17 cellular contexts compared by ENCODE assay signal in the genomic region with DNA sequence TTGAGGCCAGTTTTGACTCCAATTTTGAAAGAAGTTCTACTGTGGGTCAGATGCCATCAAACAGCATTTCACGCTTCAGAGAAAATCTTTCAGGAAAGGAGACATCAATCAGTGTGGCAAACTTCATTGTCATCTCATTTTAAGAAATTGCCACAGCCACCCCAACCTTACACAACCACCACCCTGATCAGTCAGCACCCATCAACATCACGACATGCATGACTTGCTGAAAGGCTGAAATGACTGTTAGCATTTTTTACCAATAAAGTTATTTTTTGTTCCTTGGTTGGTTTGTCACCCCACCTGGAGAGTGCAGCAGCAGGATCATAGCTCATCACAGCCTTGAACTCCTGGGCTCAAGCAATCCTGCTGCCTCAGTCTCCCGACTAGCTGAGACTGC. TPM values are rescaled to one million over a fixed set of nuclear protein-coding genes. Genes with fewer than 3 reads are reported as not detected.
DNase-seq lines count a peak whose midpoint lies in the region; ATAC-seq, FAIRE-seq and TF ChIP-seq lines count a peak whose summit lies in the region.
"Had no signal": no experiment of that assay in that cellular context is flagged by ENCODE, and none has a peak within 500 bp of the region (broad histone marks: within the 10 kb centered on the region; RNA-seq: fewer than 3 reads in every experiment).

No MANE protein-coding gene starts in this region.

- H3K27me3 Mint-ChIP-seq in stimulated activated naive CD8-positive, alpha-beta T cell treated with anti-CD3 and anti-CD28 coated beads, Interleukin-15, amount 100 ng/mL, for 72 hours, result no peaks in the 10 kb centered on the region
- H3K27me3 Mint-ChIP-seq: CD4-positive, alpha-beta memory T cell had no signal

- no peak overlapping the region for H3K4me3 Mint-ChIP-seq in stimulated activated naive CD8-positive, alpha-beta T cell treated with anti-CD3 and anti-CD28 coated beads, Interleukin-15, amount 100 ng/mL, for 72 hours
- H3K4me3 Mint-ChIP-seq: CD4-positive, alpha-beta memory T cell had no signal

- H3K27me3 ChIP-seq in heart right ventricle, result no peaks in the 10 kb centered on the region

- TF ChIP-seq CTCF in heart right ventricle (IDR thresholded peaks at IDR 0.05), result no peak
- no peak for TF ChIP-seq CTCF in D721Med (IDR thresholded peaks at IDR 0.05; ENCODE audit: insufficient read depth, missing control alignments)

- H3K4me3 ChIP-seq in heart right ventricle, result no peak overlapping the region
- H3K4me3 ChIP-seq: PC-9 had no signal

- no peaks in the 10 kb centered on the region for H3K4me1 ChIP-seq in heart right ventricle

- H3K9me3 ChIP-seq in heart right ventricle, result no peaks in the 10 kb centered on the region

- ATAC-seq in stimulated activated naive CD8-positive, alpha-beta T cell treated with anti-CD3 and anti-CD28 coated beads, Interleukin-15, Interleukin-2, amounts not matched to agents 100 U/mL and 50 U/mL, for 24 hours, result peak; percentile 32
- no peak for ATAC-seq in stimulated activated naive CD8-positive, alpha-beta T cell treated with anti-CD3 and anti-CD28 coated beads, Interleukin-15, amount 100 ng/mL, for 72 hours
- ATAC-seq in HG03520 (IDR thresholded peaks at IDR 0.05; ENCODE audit: unreplicated experiment) (peak; percentile 60), heart right ventricle (no peak)

- H3K27ac Mint-ChIP-seq in stimulated activated naive CD8-positive, alpha-beta T cell treated with anti-CD3 and anti-CD28 coated beads, Interleukin-15, amount 100 ng/mL, for 72 hours, result no peak overlapping the region
- H3K27ac Mint-ChIP-seq: CD4-positive, alpha-beta memory T cell had no signal

- 95 to 96% methylated on average over 3 of the region's 3 CpGs for WGBS in heart right ventricle, 2 donors

- intact Hi-C loops in heart right ventricle (cut with DNase I), result no loop called here

- no peak for DNase-seq in stimulated activated naive CD8-positive, alpha-beta T cell treated with anti-CD3 and anti-CD28 coated beads, Interleukin-15, Interleukin-2, amounts not matched to agents 100 U/mL and 50 U/mL, for 24 hours
- no peak for DNase-seq in stimulated activated naive CD8-positive, alpha-beta T cell treated with anti-CD3 and anti-CD28 coated beads, Interleukin-15, amount 100 ng/mL, for 72 hours
- no peak for DNase-seq in GM19239 (ENCODE audit: insufficient read length, low spot score)
- no peak for DNase-seq in NCI-H446 treated with DMSO at 0.1 percent for 48 hours (lab: John Stamatoyannopoulos, UW)
- no peak for DNase-seq in heart right ventricle
- DNase-seq in D721Med (ENCODE audit: insufficient read length, low spot score), result no peak
- DNase-seq: ACHN, DND-41, GF-D8, GOT3, NCI-H1105, NCI-H187, NCI-H446, NCI-H748 treated with DMSO at 0.1 percent for 48 hours, PC-9 had no signal

- no peak overlapping the region for H3K27ac ChIP-seq in heart right ventricle
- H3K27ac ChIP-seq: PC-9 had no signal

- FAIRE-seq in GM19239 (lab: Jason Lieb, UNC), result peak; percentile 39
- no peak for FAIRE-seq in D721Med (lab: Jason Lieb, UNC)

- H3K4me1 Mint-ChIP-seq in stimulated activated naive CD8-positive, alpha-beta T cell treated with anti-CD3 and anti-CD28 coated beads, Interleukin-15, amount 100 ng/mL, for 72 hours, result no peaks in the 10 kb centered on the region

- H3K9me3 Mint-ChIP-seq in stimulated activated naive CD8-positive, alpha-beta T cell treated with anti-CD3 and anti-CD28 coated beads, Interleukin-15, amount 100 ng/mL, for 72 hours, result no peaks in the 10 kb centered on the region
- H3K9me3 Mint-ChIP-seq: CD4-positive, alpha-beta memory T cell had no signal

- peaks cover 0 to 99% (median 22%) of the 10 kb centered on the region in 9 donors for H3K36me3 ChIP-seq in heart right ventricle

RNA-seq across cellular contexts. Expression of a gene that starts 10.4 kb away (rescaled TPM):
- total RNA-seq in heart right ventricle, result 10 to 100 TPM; 37.6 to 63.7 (median 57.5) TPM
- 10 to 100 TPM; 17.3 to 18.5 TPM for polyA plus RNA-seq in heart right ventricle

Comparison
In these comparisons a context has a peak if more than half of its experiments do, and no peak if none do; other contexts are left out.
1. ATAC-seq: peak in stimulated activated naive CD8-positive, alpha-beta T cell treated with anti-CD3 and anti-CD28 coated beads, Interleukin-15, Interleukin-2, amounts not matched to agents 100 U/mL and 50 U/mL, for 24 hours (single experiment) and HG03520 (single experiment); none in stimulated activated naive CD8-positive, alpha-beta T cell treated with anti-CD3 and anti-CD28 coated beads, Interleukin-15, amount 100 ng/mL, for 72 hours (single experiment) and heart right ventricle (0 of 8).